Comparison of ENCODE assay signal across 1 cellular context in the genomic region with DNA sequence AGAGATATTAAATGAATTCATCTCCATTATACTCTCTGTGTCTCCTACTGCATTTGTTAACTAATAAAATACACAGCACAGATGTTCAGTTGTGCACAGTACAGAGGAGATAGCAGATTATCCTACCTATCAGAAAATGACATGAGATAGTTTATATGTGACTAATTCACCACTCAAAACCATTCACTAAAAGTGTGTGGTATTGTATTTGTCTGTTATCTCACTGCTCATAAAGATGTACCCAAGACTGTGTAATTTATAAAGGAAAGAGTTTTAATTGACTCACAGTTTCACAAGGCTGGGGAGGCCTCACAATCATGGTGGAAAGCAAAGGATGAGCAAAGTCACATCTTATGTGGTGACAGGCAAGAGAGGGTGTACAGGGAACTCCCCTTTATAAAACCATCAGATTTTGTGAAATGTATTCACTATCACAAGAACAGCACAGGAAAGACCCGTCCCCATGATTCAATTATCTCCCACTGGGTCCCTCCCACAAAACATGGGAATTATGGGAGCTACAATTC.
TF ChIP-seq lines count a peak whose summit lies in the region.

No MANE protein-coding gene starts in this region.

TF ChIP-seq in HepG2, 621 proteins besides CTCF, POLR2A, EP300 and RAD21:
- TF ChIP-seq, protein P1, sequence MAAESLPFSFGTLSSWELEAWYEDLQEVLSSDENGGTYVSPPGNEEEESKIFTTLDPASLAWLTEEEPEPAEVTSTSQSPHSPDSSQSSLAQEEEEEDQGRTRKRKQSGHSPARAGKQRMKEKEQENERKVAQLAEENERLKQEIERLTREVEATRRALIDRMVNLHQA (CRISPR knock-in tag; IDR thresholded peaks at IDR 0.05) = no peak
- TF ChIP-seq, protein P2, sequence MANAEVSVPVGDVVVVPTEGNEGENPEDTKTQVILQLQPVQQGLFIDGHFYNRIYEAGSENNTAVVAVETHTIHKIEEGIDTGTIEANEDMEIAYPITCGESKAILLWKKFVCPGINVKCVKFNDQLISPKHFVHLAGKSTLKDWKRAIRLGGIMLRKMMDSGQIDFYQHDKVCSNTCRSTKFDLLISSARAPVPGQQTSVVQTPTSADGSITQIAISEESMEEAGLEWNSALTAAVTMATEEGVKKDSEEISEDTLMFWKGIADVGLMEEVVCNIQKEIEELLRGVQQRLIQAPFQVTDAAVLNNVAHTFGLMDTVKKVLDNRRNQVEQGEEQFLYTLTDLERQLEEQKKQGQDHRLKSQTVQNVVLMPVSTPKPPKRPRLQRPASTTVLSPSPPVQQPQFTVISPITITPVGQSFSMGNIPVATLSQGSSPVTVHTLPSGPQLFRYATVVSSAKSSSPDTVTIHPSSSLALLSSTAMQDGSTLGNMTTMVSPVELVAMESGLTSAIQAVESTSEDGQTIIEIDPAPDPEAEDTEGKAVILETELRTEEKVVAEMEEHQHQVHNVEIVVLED (CRISPR knock-in tag; IDR thresholded peaks at IDR 0.05; ENCODE audit: borderline replicate concordance) = no peak
- no peak for TF ChIP-seq ZNF224 (CRISPR knock-in tag; IDR thresholded peaks at IDR 0.05)
- TF ChIP-seq RELA (CRISPR knock-in tag; IDR thresholded peaks at IDR 0.05) = no peak
- no peak for TF ChIP-seq FOXK1 (CRISPR knock-in tag; IDR thresholded peaks at IDR 0.05; ENCODE audit: borderline replicate concordance, low read depth)
- TF ChIP-seq ZNF567 (CRISPR knock-in tag; IDR thresholded peaks at IDR 0.05; ENCODE audit: borderline replicate concordance) = no peak
- TF ChIP-seq SNRNP70 (IDR thresholded peaks at IDR 0.05; ENCODE audit: low read depth, low read length) = no peak
- no peak for TF ChIP-seq ATF2 (CRISPR knock-in tag; IDR thresholded peaks at IDR 0.05)
- TF ChIP-seq ZBTB40 (IDR thresholded peaks at IDR 0.05) = no peak
- no peak for TF ChIP-seq ZBTB40 (CRISPR knock-in tag; IDR thresholded peaks at IDR 0.05)
- TF ChIP-seq KLF9 (CRISPR knock-in tag; IDR thresholded peaks at IDR 0.05; ENCODE audit: low read depth) = no peak
TF ChIP-seq in HepG2: peak in this region for 0.
